ENCODE assay signal across 11 cellular contexts in genomic region chr9:127858041-127858512, GRCh38. TPM values are rescaled to one million over a fixed set of nuclear protein-coding genes. Genes with fewer than 3 reads are reported as not detected.
DNase-seq lines count a peak whose midpoint lies in the region; ATAC-seq and TF ChIP-seq lines count a peak whose summit lies in the region.
"Had no signal": no experiment of that assay in that cellular context is flagged by ENCODE, and none has a peak within 500 bp of the region (broad histone marks: within the 10 kb centered on the region; RNA-seq: fewer than 3 reads in every experiment).

No MANE protein-coding gene starts in this region.

- H3K4me1 Mint-ChIP-seq in nephron progenitor cell = peaks cover 63% of the 10 kb centered on the region

- H3K27ac Mint-ChIP-seq in nephron progenitor cell = peak overlapping the region; percentile 97
- H3K27ac Mint-ChIP-seq: activated naive CD4-positive, alpha-beta T cell treated with anti-CD3 and anti-CD28 coated beads, Interleukin-2, amount 50 U/mL, for 24 hours had no signal

- no peak overlapping the region for H3K4me3 Mint-ChIP-seq in nephron progenitor cell
- H3K4me3 Mint-ChIP-seq: activated naive CD4-positive, alpha-beta T cell treated with anti-CD3 and anti-CD28 coated beads, Interleukin-2, amount 50 U/mL, for 24 hours had no signal

- DNase-seq in COR-L47 (lab: John Stamatoyannopoulos, UW) = peak; percentile 28
- DNase-seq in NCI-H1694 treated with DMSO at 0.1 percent for 48 hours (lab: John Stamatoyannopoulos, UW) = peak; percentile 27
- DNase-seq in dermis microvascular lymphatic vessel endothelial cell (ENCODE audit: low read depth in 2 of 2) = peak; percentile 91 to 92
- no peak for DNase-seq in nephron progenitor cell
- no peak for DNase-seq in mucosa of gallbladder (ENCODE audit: low spot score)
- DNase-seq: CD4-positive, alpha-beta memory T cell; mesendoderm had no signal

- peaks cover 5% of the 10 kb centered on the region for H3K27me3 Mint-ChIP-seq in nephron progenitor cell (ENCODE audit: low read depth, poor library complexity)
- H3K27me3 Mint-ChIP-seq: activated naive CD4-positive, alpha-beta T cell treated with anti-CD3 and anti-CD28 coated beads, Interleukin-2, amount 50 U/mL, for 24 hours had no signal

- no peaks in the 10 kb centered on the region for H3K36me3 Mint-ChIP-seq in nephron progenitor cell (ENCODE audit: low read depth)
- H3K36me3 Mint-ChIP-seq: activated naive CD4-positive, alpha-beta T cell treated with anti-CD3 and anti-CD28 coated beads, Interleukin-2, amount 50 U/mL, for 24 hours had no signal

- no peaks in the 10 kb centered on the region for H3K9me3 Mint-ChIP-seq in nephron progenitor cell
- H3K9me3 Mint-ChIP-seq: activated naive CD4-positive, alpha-beta T cell treated with anti-CD3 and anti-CD28 coated beads, Interleukin-2, amount 50 U/mL, for 24 hours; CD4-positive, alpha-beta memory T cell had no signal

- no peak for TF ChIP-seq CTCF in nephron progenitor cell (IDR thresholded peaks at IDR 0.05)

- ATAC-seq in HG02642 (IDR thresholded peaks at IDR 0.05; ENCODE audit: poor library complexity, unreplicated experiment) (no peak), HG03460 (IDR thresholded peaks at IDR 0.05; ENCODE audit: unreplicated experiment) (no peak), GM18858 (IDR thresholded peaks at IDR 0.05; ENCODE audit: unreplicated experiment) (no peak)

RNA-seq across cellular contexts. Expression of gene ENG, which starts 3.6 kb away (rescaled TPM):
- total RNA-seq in dermis microvascular lymphatic vessel endothelial cell = 30.0 and 91.3 TPM in 2 replicates
- 94.3 TPM for total RNA-seq in mucosa of gallbladder

RNA-seq across cellular contexts. Expression of gene AK1, which starts 19.4 kb away (rescaled TPM):
- 20.4 and 23.0 TPM in 2 replicates for total RNA-seq in dermis microvascular lymphatic vessel endothelial cell
- total RNA-seq in mucosa of gallbladder = 142 TPM

RNA-seq across cellular contexts. Expression of gene ST6GALNAC6, which starts 41.3 kb away (rescaled TPM):
- total RNA-seq in dermis microvascular lymphatic vessel endothelial cell (23.4 and 35.7 TPM in 2 replicates), mucosa of gallbladder (67.0 TPM)

RNA-seq across cellular contexts. Expression of gene FPGS, which starts 55.4 kb away (rescaled TPM):
- total RNA-seq in dermis microvascular lymphatic vessel endothelial cell (60.3 and 64.5 TPM in 2 replicates), mucosa of gallbladder (74.7 TPM)

RNA-seq across cellular contexts. Expression of gene ST6GALNAC4, which starts 58.8 kb away (rescaled TPM):
- total RNA-seq in dermis microvascular lymphatic vessel endothelial cell = 27.3 and 32.2 TPM in 2 replicates
- total RNA-seq in mucosa of gallbladder = 42.1 TPM

Comparison
In these comparisons a context has a peak if more than half of its experiments do, and no peak if none do; other contexts are left out.
1. DNase-seq: peak in COR-L47 (single experiment), NCI-H1694 treated with DMSO at 0.1 percent for 48 hours (single experiment) and dermis microvascular lymphatic vessel endothelial cell (2 of 2); none in nephron progenitor cell (single experiment) and mucosa of gallbladder (single experiment).